Comparison of ENCODE assay signal across 8 cellular contexts in genomic region chr11:72781313-72782080, GRCh38. TPM values are rescaled to one million over a fixed set of nuclear protein-coding genes. Genes with fewer than 3 reads are reported as not detected.
DNase-seq lines count a peak whose midpoint lies in the region; ATAC-seq and TF ChIP-seq lines count a peak whose summit lies in the region.

No MANE protein-coding gene starts in this region.

- peaks cover 27% of the 10 kb centered on the region for H3K4me1 ChIP-seq in PC-3 (ENCODE audit: insufficient read depth, low read length)
- H3K4me1 ChIP-seq in gastrocnemius medialis = peaks cover 19 to 25% of the 10 kb centered on the region in 2 donors

- peaks cover 7% of the 10 kb centered on the region; the same call in 1 of the 2 replicates for H3K79me2 ChIP-seq in PC-3 (ENCODE audit: low read length)

- BruUV-seq in PC-3 (replicated peaks; lab: Mats Ljungman, UMichigan) = no TSS peak

- H3K9me2 ChIP-seq in PC-3 (replicated peaks; ENCODE audit: low read length) = no peaks in the 10 kb centered on the region

- no peaks in the 10 kb centered on the region for H4K20me1 ChIP-seq in PC-3 (ENCODE audit: low read length)

- no peaks in the 10 kb centered on the region for H3F3A ChIP-seq in PC-3 (ENCODE audit: low read length, unreplicated experiment)

- 0 out of 2 replicates have a peak overlapping the region, but pooled peaks have one; percentile 5 for H3K27ac ChIP-seq in PC-3 (ENCODE audit: low read length)
- H3K27ac ChIP-seq in gastrocnemius medialis = peak overlapping the region in 3 of 4 donors; percentile 48 to 63 (median 52)

- no peaks in the 10 kb centered on the region for H3K27me3 ChIP-seq in PC-3 (ENCODE audit: low read length)
- H3K27me3 ChIP-seq in gastrocnemius medialis = no peaks in the 10 kb centered on the region

- TF ChIP-seq POLR2A in gastrocnemius medialis (IDR thresholded peaks at IDR 0.05) = no peak

- no peak overlapping the region for H3K27ac Mint-ChIP-seq in activated naive CD4-positive, alpha-beta T cell treated with anti-CD3 and anti-CD28 coated beads for 36 hours

- no peaks in the 10 kb centered on the region for H3K36me3 Mint-ChIP-seq in activated naive CD4-positive, alpha-beta T cell treated with anti-CD3 and anti-CD28 coated beads for 36 hours (ENCODE audit: low read depth)

- H2AFZ ChIP-seq in PC-3 (ENCODE audit: low read length) = peak overlapping the region; percentile 93

- H3K4me3 ChIP-seq in PC-3 (ENCODE audit: low read length) (peak overlapping the region; percentile 72), gastrocnemius medialis (peak overlapping the region; percentile 69 to 92 (median 78))

- intact Hi-C loops in PC-3 (cut with micrococcal nuclease) = no loop called here
- intact Hi-C loops in activated naive CD4-positive, alpha-beta T cell treated with anti-CD3 and anti-CD28 coated beads for 36 hours (cut with micrococcal nuclease) = no loop called here
- intact Hi-C loops in left cardiac atrium (cut with DNase I) = no loop called here
- intact Hi-C loops in gastrocnemius medialis (cut with DNase I; ENCODE audit: low total_unique reads) = no loop called here

- H3K9me3 Mint-ChIP-seq in activated naive CD4-positive, alpha-beta T cell treated with anti-CD3 and anti-CD28 coated beads for 36 hours = no peaks in the 10 kb centered on the region

- H3K9me3 ChIP-seq in PC-3 (ENCODE audit: low read length) = no peaks in the 10 kb centered on the region
- no peaks in the 10 kb centered on the region for H3K9me3 ChIP-seq in gastrocnemius medialis

- POLR2A ChIA-PET in PC-3 (lab: Charles Lee; ENCODE audit: unreplicated experiment) = interaction anchor here (0.7 kb wide), 2 partner anchors 109 to 691 kb away, joined by 3 to 4 read pairs; no protein-coding TSS in a partner anchor

- peak overlapping the region; percentile 86 for H3K4me2 ChIP-seq in PC-3 (ENCODE audit: low read length)

- peak overlapping the region; percentile 55 for H3K9ac ChIP-seq in PC-3 (ENCODE audit: low read length)

- peak overlapping the region; percentile 71 for H3K4me3 Mint-ChIP-seq in activated naive CD4-positive, alpha-beta T cell treated with anti-CD3 and anti-CD28 coated beads for 36 hours

- TF ChIP-seq CTCF in PC-3 (conservative IDR thresholded peaks at IDR 0.05; ENCODE audit: low read depth, low read length) (no peak), gastrocnemius medialis (IDR thresholded peaks at IDR 0.05 in 4 of 5, conservative IDR thresholded peaks at IDR 0.05 in 1 of 5) (no peak)

- peak; percentile 15 to 32 (median 22) for DNase-seq in activated CD4-positive, CD25-positive, alpha-beta regulatory T cell (lab: John Stamatoyannopoulos, UW)
- no peak for DNase-seq in activated CD4-positive, CD25-positive, alpha-beta regulatory T cell treated with anti-CD3 and anti-CD28 coated beads, Interleukin-2, amount 50 U/mL, for 72 hours
- DNase-seq in PC-3 (peak; percentile 28), left cardiac atrium (peak; percentile 51), gastrocnemius medialis (no peak), pons (ENCODE audit: low spot score) (no peak)
- peak; percentile 39 for DNase-seq in activated naive CD4-positive, alpha-beta T cell treated with anti-CD3 and anti-CD28 coated beads for 36 hours

- peak; percentile 52 for ATAC-seq in PC-3
- ATAC-seq in left cardiac atrium = peak; percentile 45 to 58
- ATAC-seq in gastrocnemius medialis = peak; percentile 59 to 63
- no peak for ATAC-seq in HG03108 (IDR thresholded peaks at IDR 0.05; ENCODE audit: unreplicated experiment)

- H3K27me3 Mint-ChIP-seq in activated naive CD4-positive, alpha-beta T cell treated with anti-CD3 and anti-CD28 coated beads for 36 hours (ENCODE audit: low read depth) = no peaks in the 10 kb centered on the region

- in situ Hi-C loops in gastrocnemius medialis (cut with MboI; ENCODE audit: low sequenced_read_pairs in 4 of 4) = loop anchor here in 2 of 4 donors (5.0 to 10.0 kb wide), 2 partner anchors 54 to 57 kb away; no protein-coding TSS in a partner anchor

- peaks cover 17% of the 10 kb centered on the region for H3K4me1 Mint-ChIP-seq in activated naive CD4-positive, alpha-beta T cell treated with anti-CD3 and anti-CD28 coated beads for 36 hours (ENCODE audit: low read depth)

- CTCF ChIA-PET in PC-3 (lab: Charles Lee) = interaction anchor here (0.6 kb wide), 1 partner anchor 13 kb away, joined by 3 read pairs; no protein-coding TSS in a partner anchor
- CTCF ChIA-PET in activated naive CD4-positive, alpha-beta T cell treated with anti-CD3 and anti-CD28 coated beads for 36 hours (lab: Charles Lee) = interaction anchor here (1.5 to 2.0 kb wide), 4 partner anchors 11 to 56 kb away, joined by 5 to 8 read pairs (median 6); partner anchors contain the start of gene STARD10

- H3K36me3 ChIP-seq in PC-3 (ENCODE audit: low read depth, low read length) = no peaks in the 10 kb centered on the region
- no peaks in the 10 kb centered on the region for H3K36me3 ChIP-seq in gastrocnemius medialis

RNA-seq across cellular contexts. Expression of gene STARD10, which starts 12.3 kb away (rescaled TPM):
- 284 and 362 TPM in 2 replicates for total RNA-seq in PC-3 (2014; rRNA removed)
- total RNA-seq in activated naive CD4-positive, alpha-beta T cell treated with anti-CD3 and anti-CD28 coated beads for 36 hours = 10 to 100 TPM; 11.9 to 12.0 TPM
- 10 to 100 TPM; 87.4 to 93.9 TPM for total RNA-seq in left cardiac atrium
- total RNA-seq in gastrocnemius medialis = 100 to 1,000 TPM in 1 of 4 donors, 10 to 100 TPM in 3; 39.1 to 103 (median 71.1) TPM

RNA-seq across cellular contexts. Expression of gene ARAP1, which starts 29.3 kb away (rescaled TPM):
- total RNA-seq in PC-3 (2014; rRNA removed) (86.2 and 124 TPM in 2 replicates), left cardiac atrium (10 to 100 TPM; 60.3 to 66.9 TPM), gastrocnemius medialis (10 to 100 TPM; 18.3 to 52.0 (median 26.0) TPM)
- 10 to 100 TPM; 64.7 to 70.1 TPM for total RNA-seq in activated naive CD4-positive, alpha-beta T cell treated with anti-CD3 and anti-CD28 coated beads for 36 hours

RNA-seq across cellular contexts. Expression of gene ATG16L2, which starts 32.7 kb away (rescaled TPM):
- total RNA-seq in PC-3 (2014; rRNA removed) (12.2 and 16.2 TPM in 2 replicates), left cardiac atrium (10 to 100 TPM; 11.9 to 16.3 TPM), gastrocnemius medialis (1 to 10 TPM; 3.1 to 8.1 (median 4.3) TPM)
- 100 to 1,000 TPM; 105 to 114 TPM for total RNA-seq in activated naive CD4-positive, alpha-beta T cell treated with anti-CD3 and anti-CD28 coated beads for 36 hours

Comparison
In these comparisons a context has a peak if more than half of its experiments do, and no peak if none do; other contexts are left out.
1. DNase-seq: peak in activated CD4-positive, CD25-positive, alpha-beta regulatory T cell (4 of 4), PC-3 (single experiment), activated naive CD4-positive, alpha-beta T cell treated with anti-CD3 and anti-CD28 coated beads for 36 hours (single experiment) and left cardiac atrium (single experiment); none in activated CD4-positive, CD25-positive, alpha-beta regulatory T cell treated with anti-CD3 and anti-CD28 coated beads, Interleukin-2, amount 50 U/mL, for 72 hours (single experiment), gastrocnemius medialis (0 of 2) and pons (single experiment).